In genomic region chr14:102873546-102874061, GRCh38 we compare ENCODE assay signal across 1 cellular context.
TF ChIP-seq lines count a peak whose summit lies in the region.

No MANE protein-coding gene starts in this region.

TF ChIP-seq in HepG2, 621 proteins besides CTCF, POLR2A, EP300 and RAD21 (continued from another document and continues in another):
- TF ChIP-seq ATF6 (CRISPR knock-in tag; conservative IDR thresholded peaks at IDR 0.05) (no peak), SUZ12 (IDR thresholded peaks at IDR 0.05; ENCODE audit: low read depth, low read length) (no peak), MLXIP (CRISPR knock-in tag; IDR thresholded peaks at IDR 0.05; ENCODE audit: borderline replicate concordance) (no peak), ZZZ3 (CRISPR knock-in tag; IDR thresholded peaks at IDR 0.05; ENCODE audit: borderline replicate concordance) (no peak), CBX5 (CRISPR knock-in tag; IDR thresholded peaks at IDR 0.05; ENCODE audit: borderline replicate concordance) (no peak), ZNF18 (CRISPR knock-in tag; IDR thresholded peaks at IDR 0.05; ENCODE audit: insufficient replicate concordance) (no peak), ZNF230 (CRISPR knock-in tag; IDR thresholded peaks at IDR 0.05) (no peak), MEIS1 (CRISPR knock-in tag; IDR thresholded peaks at IDR 0.05; ENCODE audit: borderline replicate concordance) (no peak), HOXA3 (CRISPR knock-in tag; IDR thresholded peaks at IDR 0.05) (peak; percentile 76; the same call in 1 of the 2 replicates), ZC3H4 (CRISPR knock-in tag; IDR thresholded peaks at IDR 0.05; ENCODE audit: borderline replicate concordance) (no peak), PCBP1 (IDR thresholded peaks at IDR 0.05; ENCODE audit: borderline replicate concordance, low read depth, low read length) (no peak), ZNF780A (CRISPR knock-in tag; IDR thresholded peaks at IDR 0.05) (no peak), IKZF4 (CRISPR knock-in tag; IDR thresholded peaks at IDR 0.05; ENCODE audit: borderline replicate concordance, low read depth, not compliant biosample characterization) (no peak), ZNF451 (CRISPR knock-in tag; IDR thresholded peaks at IDR 0.05) (no peak), KMT2B (CRISPR knock-in tag; IDR thresholded peaks at IDR 0.05) (peak; percentile 29; the same call in 1 of the 2 replicates), ZNF30 (CRISPR knock-in tag; IDR thresholded peaks at IDR 0.05) (no peak), SNAI1 (CRISPR knock-in tag; IDR thresholded peaks at IDR 0.05; ENCODE audit: borderline replicate concordance) (no peak), ZNF558 (CRISPR knock-in tag; IDR thresholded peaks at IDR 0.05; ENCODE audit: borderline replicate concordance) (no peak), STAT6 (CRISPR knock-in tag; IDR thresholded peaks at IDR 0.05; ENCODE audit: borderline replicate concordance) (no peak), HIVEP1 (CRISPR knock-in tag; IDR thresholded peaks at IDR 0.05) (no peak), ZNF614 (CRISPR knock-in tag; IDR thresholded peaks at IDR 0.05; ENCODE audit: borderline replicate concordance) (0 out of 2 replicates have a peak, but pooled peaks have one; percentile 25), ZNF792 (CRISPR knock-in tag; IDR thresholded peaks at IDR 0.05) (no peak), ZNF10 (CRISPR knock-in tag; IDR thresholded peaks at IDR 0.05; ENCODE audit: borderline replicate concordance, low read depth) (no peak), TBX2 (CRISPR knock-in tag; IDR thresholded peaks at IDR 0.05; ENCODE audit: borderline replicate concordance) (peak; percentile 79), HMGA1 (CRISPR knock-in tag; conservative IDR thresholded peaks at IDR 0.05) (no peak), ZKSCAN1 (IDR thresholded peaks at IDR 0.05; ENCODE audit: low read length) (no peak), ZNF264 (CRISPR knock-in tag; IDR thresholded peaks at IDR 0.05) (peak; percentile 73; the same call in 1 of the 2 replicates), CBX1 (IDR thresholded peaks at IDR 0.05; ENCODE audit: low read depth) (no peak), HHEX (CRISPR knock-in tag; IDR thresholded peaks at IDR 0.05) (peak; percentile 55; the same call in 1 of the 2 replicates), ZNF841 (CRISPR knock-in tag; IDR thresholded peaks at IDR 0.05; ENCODE audit: borderline replicate concordance) (no peak), ZNF354B (CRISPR knock-in tag; IDR thresholded peaks at IDR 0.05) (no peak), ZBTB39 (CRISPR knock-in tag; IDR thresholded peaks at IDR 0.05) (no peak), ZNF556 (CRISPR knock-in tag; IDR thresholded peaks at IDR 0.05; ENCODE audit: borderline replicate concordance) (no peak), PRMT3 (CRISPR knock-in tag; IDR thresholded peaks at IDR 0.05; ENCODE audit: borderline replicate concordance, low read depth) (no peak), GPBP1L1 (CRISPR knock-in tag; IDR thresholded peaks at IDR 0.05) (no peak), THRA (CRISPR knock-in tag; IDR thresholded peaks at IDR 0.05; ENCODE audit: borderline replicate concordance) (peak; percentile 96), ELK4 (CRISPR knock-in tag; IDR thresholded peaks at IDR 0.05; ENCODE audit: borderline replicate concordance) (no peak), PAX8 (CRISPR knock-in tag; IDR thresholded peaks at IDR 0.05; ENCODE audit: borderline replicate concordance) (no peak), TBL1XR1 (IDR thresholded peaks at IDR 0.05; ENCODE audit: borderline replicate concordance, low read length, partially characterized antibody) (peak; percentile 90), SPEN (CRISPR knock-in tag; IDR thresholded peaks at IDR 0.05; ENCODE audit: low read depth) (no peak), PREB (CRISPR knock-in tag; IDR thresholded peaks at IDR 0.05) (no peak), ZNF101 (CRISPR knock-in tag; IDR thresholded peaks at IDR 0.05; ENCODE audit: borderline replicate concordance, low read depth) (no peak), ZFP82 (CRISPR knock-in tag; IDR thresholded peaks at IDR 0.05; ENCODE audit: borderline replicate concordance) (no peak), FOSL1 (CRISPR knock-in tag; IDR thresholded peaks at IDR 0.05; ENCODE audit: borderline replicate concordance) (no peak)
